ENCODE assay signal across 12 cellular contexts in genomic region chr5:85293139-85293785, GRCh38.
DNase-seq lines count a peak whose midpoint lies in the region; ATAC-seq, FAIRE-seq and TF ChIP-seq lines count a peak whose summit lies in the region.
"Had no signal": no experiment of that assay in that cellular context is flagged by ENCODE, and none has a peak within 500 bp of the region (broad histone marks: within the 10 kb centered on the region; RNA-seq: fewer than 3 reads in every experiment).

No MANE protein-coding gene starts in this region.

- TF ChIP-seq POLR2A in H54 (IDR thresholded peaks at IDR 0.05; ENCODE audit: low read depth, low read length) (no peak), lower leg skin (IDR thresholded peaks at IDR 0.05) (no peak)

- H3K27me3 ChIP-seq in ascending aorta: no peaks in the 10 kb centered on the region

- no peaks in the 10 kb centered on the region for H3K4me1 ChIP-seq in ascending aorta

- H3K36me3 ChIP-seq in ascending aorta: no peaks in the 10 kb centered on the region

- TF ChIP-seq CTCF in ascending aorta (IDR thresholded peaks at IDR 0.05) (no peak), retinal pigment epithelial cell (conservative IDR thresholded peaks at IDR 0.05; ENCODE audit: low read depth, low read length) (no peak), lower leg skin (IDR thresholded peaks at IDR 0.05) (no peak)

- peak overlapping the region; percentile 47 to 49 for H3K4me3 ChIP-seq in ascending aorta
- H3K4me3 ChIP-seq in retinal pigment epithelial cell (ENCODE audit: low read length): peak overlapping the region; percentile 16
- H3K4me3 ChIP-seq in lower leg skin (ENCODE audit: low read depth, poor library complexity, severe bottlenecking): no peak overlapping the region

- H3K27ac ChIP-seq in ascending aorta: no peak overlapping the region

- H3K9me3 ChIP-seq in ascending aorta: no peaks in the 10 kb centered on the region

- 74 to 76% methylated on average over 7 of the region's 7 CpGs for WGBS in lower leg skin, 2 donors

- intact Hi-C loops in ascending aorta (cut with DNase I) (no loop called here), lower leg skin (cut with DNase I; ENCODE audit: low total_unique reads) (no loop called here)

- DNase-seq in H54 (ENCODE audit: insufficient read length, low spot score): peak; percentile 9
- no peak for DNase-seq in ascending aorta (ENCODE audit: low spot score in 2 of 2)
- peak; percentile 50 for DNase-seq in islet precursor cell
- no peak for DNase-seq in retinal pigment epithelial cell (ENCODE audit: low read depth)
- no peak for DNase-seq in lower leg skin (ENCODE audit: low spot score in 2 of 2)
- DNase-seq in activated naive CD4-positive, alpha-beta T cell (lab: John Stamatoyannopoulos, UW): no peak
- no peak for DNase-seq in activated T-cell treated with anti-CD3 and anti-CD28 coated beads, Interleukin-2, amount 50 U/mL, for 1 hour
- DNase-seq: activated CD4-positive, alpha-beta memory T cell treated with anti-CD3 and anti-CD28 coated beads for 36 hours; CD4-positive, alpha-beta memory T cell had no signal

- no peak for ATAC-seq in HG02938 (IDR thresholded peaks at IDR 0.05; ENCODE audit: unreplicated experiment)
- ATAC-seq: sciatic nerve had no signal

- peak; percentile 97 for FAIRE-seq in H54 (lab: Jason Lieb, UNC)
- FAIRE-seq: endometrium had no signal

Comparison
In these comparisons a context has a peak if more than half of its experiments do, and no peak if none do; other contexts are left out.
1. DNase-seq: peak in H54 (single experiment) and islet precursor cell (single experiment); none in ascending aorta (0 of 2), retinal pigment epithelial cell (single experiment), lower leg skin (0 of 2), activated naive CD4-positive, alpha-beta T cell (0 of 4) and activated T-cell treated with anti-CD3 and anti-CD28 coated beads, Interleukin-2, amount 50 U/mL, for 1 hour (single experiment).